1 cellular context compared by ENCODE assay signal in the genomic region with DNA sequence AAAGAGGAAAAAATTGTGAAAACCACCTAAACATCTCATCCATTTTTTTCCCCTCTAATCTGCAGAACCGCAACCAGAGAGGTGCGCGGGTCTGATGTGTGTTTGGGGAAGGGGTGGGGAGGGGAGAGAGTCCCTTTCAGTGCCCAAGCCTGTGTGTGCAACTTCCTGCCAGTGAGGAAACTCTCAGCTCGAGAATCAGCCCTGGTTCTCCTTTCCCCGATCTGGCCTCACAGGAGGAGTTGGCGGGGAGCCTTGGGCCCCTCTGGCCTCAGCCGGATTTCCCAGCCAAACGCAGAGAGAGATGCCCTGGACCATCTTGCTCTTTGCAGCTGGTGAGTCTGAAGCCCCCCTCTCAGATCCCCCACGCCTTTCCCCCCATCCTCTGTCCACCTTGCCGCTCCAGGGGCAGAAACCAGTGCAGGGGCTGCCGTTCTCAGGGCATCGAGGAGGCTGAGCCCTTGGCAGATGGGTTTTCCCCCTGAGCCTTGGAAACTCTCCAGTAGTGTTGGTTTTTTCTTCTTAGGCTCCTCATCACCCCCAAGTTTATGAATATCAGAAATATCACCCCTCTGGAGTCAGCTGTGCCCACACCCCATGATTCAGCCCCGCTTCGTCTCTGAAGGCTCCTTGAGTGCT.
TF ChIP-seq lines count a peak whose summit lies in the region.

A gene with protein sequence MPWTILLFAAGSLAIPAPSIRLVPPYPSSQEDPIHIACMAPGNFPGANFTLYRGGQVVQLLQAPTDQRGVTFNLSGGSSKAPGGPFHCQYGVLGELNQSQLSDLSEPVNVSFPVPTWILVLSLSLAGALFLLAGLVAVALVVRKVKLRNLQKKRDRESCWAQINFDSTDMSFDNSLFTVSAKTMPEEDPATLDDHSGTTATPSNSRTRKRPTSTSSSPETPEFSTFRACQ (plus strand): TSS at position 208 of the 636 bp plus-strand sequence. CDS start 94 bp downstream, at position 302.

TF ChIP-seq in IMR-90, 13 proteins besides CTCF, POLR2A, EP300 and RAD21:
- TF ChIP-seq RCOR1 (IDR thresholded peaks at IDR 0.05; ENCODE audit: insufficient replicate concordance, low read length) = no peak
- no peak for TF ChIP-seq NFE2L2 (IDR thresholded peaks at IDR 0.05; ENCODE audit: low read depth, low read length)
- TF ChIP-seq CEBPB (IDR thresholded peaks at IDR 0.05; ENCODE audit: low read depth, low read length) = no peak
- TF ChIP-seq MXI1 (IDR thresholded peaks at IDR 0.05; ENCODE audit: borderline replicate concordance, low read depth, low read length) = no peak
- TF ChIP-seq SMC3 (IDR thresholded peaks at IDR 0.05; ENCODE audit: low read depth, low read length) = no peak
- no peak for TF ChIP-seq USF2 (IDR thresholded peaks at IDR 0.05; ENCODE audit: low read depth, low read length)
- no peak for TF ChIP-seq CHD1 (IDR thresholded peaks at IDR 0.05; ENCODE audit: low read depth, low read length)
- TF ChIP-seq MAZ (IDR thresholded peaks at IDR 0.05; ENCODE audit: borderline replicate concordance, low read depth, low read length) = no peak
- TF ChIP-seq MAFK (IDR thresholded peaks at IDR 0.05; ENCODE audit: low read depth, low read length) = no peak
- TF ChIP-seq FOS (IDR thresholded peaks at IDR 0.05; ENCODE audit: low read depth, low read length) = no peak
- TF ChIP-seq BHLHE40 (IDR thresholded peaks at IDR 0.05; ENCODE audit: low read depth, low read length) = no peak
- TF ChIP-seq, protein P1, sequence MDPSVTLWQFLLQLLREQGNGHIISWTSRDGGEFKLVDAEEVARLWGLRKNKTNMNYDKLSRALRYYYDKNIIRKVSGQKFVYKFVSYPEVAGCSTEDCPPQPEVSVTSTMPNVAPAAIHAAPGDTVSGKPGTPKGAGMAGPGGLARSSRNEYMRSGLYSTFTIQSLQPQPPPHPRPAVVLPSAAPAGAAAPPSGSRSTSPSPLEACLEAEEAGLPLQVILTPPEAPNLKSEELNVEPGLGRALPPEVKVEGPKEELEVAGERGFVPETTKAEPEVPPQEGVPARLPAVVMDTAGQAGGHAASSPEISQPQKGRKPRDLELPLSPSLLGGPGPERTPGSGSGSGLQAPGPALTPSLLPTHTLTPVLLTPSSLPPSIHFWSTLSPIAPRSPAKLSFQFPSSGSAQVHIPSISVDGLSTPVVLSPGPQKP (IDR thresholded peaks at IDR 0.05; ENCODE audit: borderline replicate concordance, low read depth, low read length) = no peak
- no peak for TF ChIP-seq RFX5 (IDR thresholded peaks at IDR 0.05; ENCODE audit: low read depth, low read length)
